ENCODE assay signal across 18 cellular contexts in genomic region chr12:39369756-39370155, GRCh38.
"Had no signal": no experiment of that assay in that cellular context is flagged by ENCODE, and none has a peak within 500 bp of the region (broad histone marks: within the 10 kb centered on the region; RNA-seq: fewer than 3 reads in every experiment).

No MANE protein-coding gene starts in this region.

- H3K27me3 ChIP-seq: body of pancreas, esophagus muscularis mucosa, hepatocyte, right atrium auricular region, tibial nerve, vagina had no signal

- H3K36me3 ChIP-seq: tibial nerve, vagina had no signal

- DNase-seq: activated CD4-positive, alpha-beta T cell treated with anti-CD3 and anti-CD28 coated beads, Interleukin-2, amount 10 ng/mL, durations not matched to agents 24 days and 14 days; activated CD4-positive, CD25-positive, alpha-beta regulatory T cell; activated T-cell treated with anti-CD3 and anti-CD28 coated beads for 4 hours; amygdala; body of pancreas; central memory CD4-positive, alpha-beta T cell; stimulated activated CD4-positive, alpha-beta T cell treated with anti-CD3 and anti-CD28 coated beads, Interleukin-4, amount 100 ng/mL, for 4 hours; stimulated activated CD8-positive, alpha-beta memory T cell treated with anti-CD3 and anti-CD28 coated beads, Interleukin-4, amount 100 ng/mL, for 48 hours; stimulated activated naive CD4-positive, alpha-beta T cell treated with Interleukin-2 at 50 U/mL for 16 hours; substantia nigra had no signal

- H3K36me3 Mint-ChIP-seq: activated naive CD4-positive, alpha-beta T cell treated with anti-CD3 and anti-CD28 coated beads, Interleukin-2, amount 50 U/mL, for 72 hours had no signal

- H3K9me3 Mint-ChIP-seq: activated naive CD4-positive, alpha-beta T cell treated with anti-CD3 and anti-CD28 coated beads, Interleukin-2, amount 50 U/mL, for 72 hours had no signal

- H3K4me3 Mint-ChIP-seq: activated CD4-positive, alpha-beta T cell treated with anti-CD3 and anti-CD28 coated beads, Interleukin-2, amount 10 ng/mL, durations not matched to agents 24 days and 14 days had no signal

- H3K27me3 Mint-ChIP-seq: activated CD4-positive, alpha-beta T cell treated with anti-CD3 and anti-CD28 coated beads, Interleukin-2, amount 10 ng/mL, durations not matched to agents 24 days and 14 days had no signal

- H3K27ac Mint-ChIP-seq: activated CD4-positive, alpha-beta T cell treated with anti-CD3 and anti-CD28 coated beads, Interleukin-2, amount 10 ng/mL, durations not matched to agents 24 days and 14 days; activated naive CD4-positive, alpha-beta T cell treated with anti-CD3 and anti-CD28 coated beads, Interleukin-2, amount 50 U/mL, for 72 hours had no signal

- H3K4me1 ChIP-seq: esophagus muscularis mucosa, right atrium auricular region, tibial nerve, vagina had no signal

- H3K4me3 ChIP-seq: body of pancreas, coronary artery, esophagus muscularis mucosa, hepatocyte, right atrium auricular region, tibial nerve, vagina had no signal

- H3K27ac ChIP-seq: body of pancreas, coronary artery, esophagus muscularis mucosa, hepatocyte, right atrium auricular region, tibial nerve, vagina had no signal

- H3K9me3 ChIP-seq: body of pancreas, esophagus muscularis mucosa, right atrium auricular region, tibial nerve, vagina had no signal

- ATAC-seq: activated naive CD4-positive, alpha-beta T cell treated with anti-CD3 and anti-CD28 coated beads, Interleukin-2, amount 50 U/mL, for 72 hours; body of pancreas; left lobe of liver had no signal
